ENCODE assay signal across 8 cellular contexts in the genomic region with DNA sequence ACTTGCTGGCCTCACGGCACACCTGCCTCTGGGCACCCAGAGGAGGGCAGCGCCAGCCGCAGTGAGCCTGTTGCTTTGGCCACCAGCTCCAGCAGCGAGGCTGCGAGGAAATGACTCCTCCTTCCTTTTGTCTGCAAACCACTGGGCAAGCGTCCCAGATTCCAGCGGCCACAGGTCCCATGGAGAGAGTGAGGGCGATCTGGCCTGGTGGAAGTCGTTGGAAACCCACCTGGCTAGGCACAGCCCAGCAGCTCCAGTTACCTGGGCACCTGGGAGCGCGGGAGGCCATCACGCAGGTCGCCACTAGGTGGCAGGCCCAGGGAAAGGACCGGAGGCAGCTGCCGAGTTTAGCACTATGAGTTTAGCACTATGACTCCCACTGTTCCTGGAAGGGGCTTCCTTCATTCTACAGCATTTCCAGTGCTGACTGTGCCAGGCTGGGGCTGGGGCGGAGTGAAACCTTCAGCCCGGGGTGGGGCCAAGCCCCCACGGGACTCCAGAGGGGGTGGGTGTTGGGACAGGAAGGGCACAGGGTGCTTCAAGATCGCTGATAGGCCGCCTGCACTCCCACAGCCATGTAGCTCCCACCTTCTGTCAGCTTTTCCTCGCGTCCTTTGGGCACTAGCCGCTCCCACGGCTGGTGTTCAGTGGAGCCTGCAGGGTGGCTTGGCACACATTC. TPM values are rescaled to one million over a fixed set of nuclear protein-coding genes. Genes with fewer than 3 reads are reported as not detected.
A peak's percentile ranks its signal among the peaks of the same experiment; 100 is the strongest.
DNase-seq lines count a peak whose midpoint lies in the region; ATAC-seq, FAIRE-seq and TF ChIP-seq lines count a peak whose summit lies in the region.

No MANE protein-coding gene starts in this region.

- no peak for ATAC-seq in GM19455 (IDR thresholded peaks at IDR 0.05; ENCODE audit: unreplicated experiment)

- TF ChIP-seq POLR2A in adrenal gland (IDR thresholded peaks at IDR 0.05) = no peak

- H3K4me1 ChIP-seq in adrenal gland (replicated peaks in 1 of 2) = peaks cover 28 to 51% of the 10 kb centered on the region in 2 donors

- no peaks in the 10 kb centered on the region for H3K36me3 ChIP-seq in adrenal gland (replicated peaks in 1 of 2)
- H3K36me3 ChIP-seq in kidney epithelial cell (ENCODE audit: control insufficient read depth, insufficient read depth, low read length) = no peaks in the 10 kb centered on the region

- TF ChIP-seq CTCF in adrenal gland (IDR thresholded peaks at IDR 0.05) (peak; percentile 40 to 60 (median 52)), kidney epithelial cell (IDR thresholded peaks at IDR 0.05; ENCODE audit: insufficient read depth, low read length, poor library complexity, severe bottlenecking) (peak; percentile 85)

- no peaks in the 10 kb centered on the region for H3K36me3 Mint-ChIP-seq in T-helper 1 cell treated with Interleukin-12 subunit alpha and Interleukin-12 subunit beta and Interleukin-4 antibody, amounts not matched to agents 30 μg/mL and 1 μg/mL, for 36 hours (ENCODE audit: low read depth)

- peak; percentile 39 for FAIRE-seq in G401.6 (lab: Jason Lieb, UNC)

- peaks cover 59% of the 10 kb centered on the region for H3K27me3 Mint-ChIP-seq in T-helper 1 cell treated with Interleukin-12 subunit alpha and Interleukin-12 subunit beta and Interleukin-4 antibody, amounts not matched to agents 30 μg/mL and 1 μg/mL, for 36 hours (ENCODE audit: low read depth)

- no peak overlapping the region for H3K4me3 ChIP-seq in adrenal gland
- no peak overlapping the region for H3K4me3 ChIP-seq in kidney epithelial cell (ENCODE audit: low read depth, low read length)

- H3K27me3 ChIP-seq in adrenal gland = peaks cover 49% of the 10 kb centered on the region
- peaks cover 70% of the 10 kb centered on the region for H3K27me3 ChIP-seq in kidney epithelial cell (ENCODE audit: control insufficient read depth, insufficient read depth, low read length)

- H3K4me3 Mint-ChIP-seq in T-helper 1 cell treated with Interleukin-12 subunit alpha and Interleukin-12 subunit beta and Interleukin-4 antibody, amounts not matched to agents 30 μg/mL and 1 μg/mL, for 36 hours = peak overlapping the region; percentile 31

- 3 to 31% (median 6%) methylated on average over 5 to 24 of the region's 24 CpGs for WGBS in adrenal gland, 4 donors

- no peak overlapping the region for H3K27ac ChIP-seq in adrenal gland

- no peaks in the 10 kb centered on the region for H3K9me3 Mint-ChIP-seq in T-helper 1 cell treated with Interleukin-12 subunit alpha and Interleukin-12 subunit beta and Interleukin-4 antibody, amounts not matched to agents 30 μg/mL and 1 μg/mL, for 36 hours

- peaks cover 13% of the 10 kb centered on the region for H3K4me1 Mint-ChIP-seq in T-helper 1 cell treated with Interleukin-12 subunit alpha and Interleukin-12 subunit beta and Interleukin-4 antibody, amounts not matched to agents 30 μg/mL and 1 μg/mL, for 36 hours (ENCODE audit: low read depth)

- H3K9me3 ChIP-seq in adrenal gland (replicated peaks in 1 of 3) = no peaks in the 10 kb centered on the region

- H3K27ac Mint-ChIP-seq in T-helper 1 cell treated with Interleukin-12 subunit alpha and Interleukin-12 subunit beta and Interleukin-4 antibody, amounts not matched to agents 30 μg/mL and 1 μg/mL, for 36 hours = no peak overlapping the region

- DNase-seq in M059J (ENCODE audit: low read depth) (peak; percentile 88), adrenal gland (peak in 6 of 7 donors; percentile 58 to 75 (median 66)), kidney epithelial cell (ENCODE audit: low read depth) (peak; percentile 23), cerebellar nuclear complex (lab: John Stamatoyannopoulos, UW) (no peak)
- DNase-seq in stimulated activated CD8-positive, alpha-beta memory T cell treated with anti-CD3 and anti-CD28 coated beads, Interleukin-12 subunit alpha, Interleukin-12 subunit beta, amount 100 ng/mL, for 4 hours (ENCODE audit: low read depth) = peak; percentile 53

- intact Hi-C loops in adrenal gland (cut with DNase I) = no loop called here

RNA-seq across cellular contexts. Expression of a gene that starts 1.1 kb away (rescaled TPM):
- 0.02 TPM in 1 of 2 replicates, not detected in the other for total RNA-seq in M059J (2014; rRNA removed; shearing (Covaris generic))
- total RNA-seq in adrenal gland (10 to 100 TPM in 1 of 8 donors, 1 to 10 TPM in 7; 2.3 to 10.8 (median 6.1) TPM), kidney epithelial cell (2.7 TPM in 2 replicates)
- polyA plus RNA-seq in adrenal gland = 1 to 10 TPM in 2 of 3 donors, under 1 TPM in 1; 0.16 to 9.8 (median 6.8) TPM

RNA-seq across cellular contexts. Expression of a gene that starts 3.7 kb away (rescaled TPM):
- total RNA-seq in M059J (2014; rRNA removed; shearing (Covaris generic)) = 0.47 and 1.0 TPM in 2 replicates
- under 1 TPM in 3 of 8 donors, not detected in 5; 0.07 to 0.18 (median 0.14) TPM for total RNA-seq in adrenal gland
- under 1 TPM in 2 of 3 donors, not detected in 1; 0.04 to 0.10 TPM for polyA plus RNA-seq in adrenal gland
- 15.9 and 27.8 TPM in 2 replicates for total RNA-seq in kidney epithelial cell

RNA-seq across cellular contexts. Expression of a gene that starts 29.9 kb away (rescaled TPM):
- total RNA-seq in M059J (2014; rRNA removed; shearing (Covaris generic)) = 102 and 113 TPM in 2 replicates
- total RNA-seq in adrenal gland (10 to 100 TPM in 7 of 8 donors, 1 to 10 TPM in 1; 8.4 to 29.4 (median 15.0) TPM), kidney epithelial cell (75.6 and 79.8 TPM in 2 replicates)
- 10 to 100 TPM; 11.3 to 26.6 (median 13.0) TPM for polyA plus RNA-seq in adrenal gland

RNA-seq across cellular contexts. Expression of a gene that starts 42.5 kb away (rescaled TPM):
- 8.7 and 9.1 TPM in 2 replicates for total RNA-seq in M059J (2014; rRNA removed; shearing (Covaris generic))
- 10 to 100 TPM in 4 of 8 donors, 1 to 10 TPM in 4; 2.7 to 36.4 (median 9.7) TPM for total RNA-seq in adrenal gland
- polyA plus RNA-seq in adrenal gland = 100 to 1,000 TPM in 1 of 3 donors, 10 to 100 TPM in 1, 1 to 10 TPM in 1; 1.2 to 169 (median 63.8) TPM
- total RNA-seq in kidney epithelial cell = 18.2 and 20.2 TPM in 2 replicates

Comparison
In these comparisons a context has a peak if more than half of its experiments do, and no peak if none do; other contexts are left out.
1. DNase-seq: peak in M059J (single experiment), adrenal gland (6 of 7), kidney epithelial cell (single experiment) and stimulated activated CD8-positive, alpha-beta memory T cell treated with anti-CD3 and anti-CD28 coated beads, Interleukin-12 subunit alpha, Interleukin-12 subunit beta, amount 100 ng/mL, for 4 hours (single experiment); none in cerebellar nuclear complex (0 of 2).